13 cellular contexts compared by ENCODE assay signal in the genomic region with DNA sequence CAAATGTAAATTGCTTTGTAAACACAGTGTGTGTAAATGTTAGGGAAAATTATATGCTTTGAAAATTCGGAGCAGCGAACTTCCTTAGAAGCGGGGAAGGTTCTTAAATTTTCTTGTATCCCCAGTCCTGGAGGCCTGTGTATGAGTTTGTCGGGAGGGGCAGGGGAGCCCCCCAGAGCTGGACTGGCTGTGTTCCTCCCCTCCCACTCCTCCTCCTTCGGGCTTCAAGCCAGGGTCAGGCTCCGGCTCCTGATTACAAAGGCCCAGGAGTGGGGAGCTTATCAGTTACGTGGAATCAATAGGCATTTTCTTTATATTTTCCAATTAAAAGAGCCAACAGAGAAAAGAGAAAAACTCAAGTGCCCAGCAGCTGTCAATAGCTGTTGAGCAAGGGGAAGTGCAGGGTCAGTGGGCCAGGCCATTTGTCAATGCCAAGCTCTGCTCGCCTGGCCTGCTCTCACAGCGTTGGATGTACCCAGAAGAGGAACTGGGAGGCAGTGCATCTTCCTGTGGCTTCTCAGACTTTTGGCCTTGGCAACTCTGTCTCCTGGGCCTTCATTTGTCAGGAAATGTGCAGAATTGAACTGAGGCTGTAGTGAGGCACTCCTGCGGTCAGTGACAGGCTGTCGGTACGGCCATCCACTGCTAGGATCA.
A peak's percentile ranks its signal among the peaks of the same experiment; 100 is the strongest.
DNase-seq lines count a peak whose midpoint lies in the region; ATAC-seq and TF ChIP-seq lines count a peak whose summit lies in the region.
"Had no signal": no experiment of that assay in that cellular context is flagged by ENCODE, and none has a peak within 500 bp of the region (broad histone marks: within the 10 kb centered on the region; RNA-seq: fewer than 3 reads in every experiment).

No MANE protein-coding gene starts in this region.

- intact Hi-C loops in left ventricle myocardium superior (cut with micrococcal nuclease), result no loop called here
- intact Hi-C loops in spleen (cut with DNase I; ENCODE audit: low total_unique reads), result no loop called here

- no peak for TF ChIP-seq POLR2A in NB4 (IDR thresholded peaks at IDR 0.05; ENCODE audit: extremely low read depth, insufficient read length)
- no peak for TF ChIP-seq POLR2A in spleen (IDR thresholded peaks at IDR 0.05)

- ATAC-seq in left ventricle myocardium superior, result no peak
- ATAC-seq: T-cell had no signal

- H3K36me3 ChIP-seq in spleen, result no peaks in the 10 kb centered on the region
- H3K36me3 ChIP-seq: MG63, right lobe of liver had no signal

- WGBS in spleen, 5 donors, result 44 to 62% (median 51%) methylated on average over 10 to 12 of the region's 12 CpGs

- peaks cover 0 to 24% (median 15%) of the 10 kb centered on the region in 6 donors for H3K4me1 ChIP-seq in spleen
- H3K4me1 ChIP-seq: Caco-2, right lobe of liver had no signal

- DNase-seq in NB4 (ENCODE audit: low read depth) (peak; percentile 59), OCI-M1 (lab: John Stamatoyannopoulos, UW) (peak; percentile 18), left ventricle myocardium superior (peak; percentile 52), spleen (peak; percentile 71), NAMALWA (ENCODE audit: low spot score) (no peak), NCI-H1694 treated with DMSO at 0.1 percent for 48 hours (lab: John Stamatoyannopoulos, UW) (no peak)
- DNase-seq in activated CD4-positive, alpha-beta T cell treated with anti-CD3 and anti-CD28 coated beads for 1 hour, result no peak
- DNase-seq: activated CD4-positive, alpha-beta T cell treated with anti-CD3 and anti-CD28 coated beads, Interleukin-2, amount 10 ng/mL, durations not matched to agents 24 days and 14 days; Caco-2; MG63; NK-92 treated with Interleukin-12 subunit alpha and Interleukin-12 subunit beta, amount 100 ng/mL, for 24 hours had no signal

- H3K9me3 ChIP-seq in spleen, result no peaks in the 10 kb centered on the region
- H3K9me3 ChIP-seq: Caco-2, MG63, right lobe of liver had no signal

- H3K27me3 ChIP-seq in spleen (replicated peaks in 1 of 7), result peaks cover 0 to 20% (median 0%) of the 10 kb centered on the region in 7 donors
- H3K27me3 ChIP-seq: MG63, right lobe of liver had no signal

- no peak overlapping the region for H3K27ac ChIP-seq in spleen
- H3K27ac ChIP-seq: right lobe of liver had no signal

- TF ChIP-seq CTCF in NB4 (IDR thresholded peaks at IDR 0.05; ENCODE audit: low read depth, low read length), result no peak
- TF ChIP-seq CTCF in spleen (IDR thresholded peaks at IDR 0.05 in 8 of 11, conservative IDR thresholded peaks at IDR 0.05 in 3 of 11), result no peak

- H3K4me3 ChIP-seq in NB4 (ENCODE audit: low read depth, low read length), result no peak overlapping the region
- H3K4me3 ChIP-seq in spleen, result no peak overlapping the region
- H3K4me3 ChIP-seq: MG63, right lobe of liver had no signal

Comparison
In these comparisons a context has a peak if more than half of its experiments do, and no peak if none do; other contexts are left out.
1. DNase-seq: peak in NB4 (single experiment), OCI-M1 (single experiment), left ventricle myocardium superior (single experiment) and spleen (single experiment); none in NAMALWA (single experiment), NCI-H1694 treated with DMSO at 0.1 percent for 48 hours (single experiment) and activated CD4-positive, alpha-beta T cell treated with anti-CD3 and anti-CD28 coated beads for 1 hour (single experiment).